8 cellular contexts compared by ENCODE assay signal in the genomic region with DNA sequence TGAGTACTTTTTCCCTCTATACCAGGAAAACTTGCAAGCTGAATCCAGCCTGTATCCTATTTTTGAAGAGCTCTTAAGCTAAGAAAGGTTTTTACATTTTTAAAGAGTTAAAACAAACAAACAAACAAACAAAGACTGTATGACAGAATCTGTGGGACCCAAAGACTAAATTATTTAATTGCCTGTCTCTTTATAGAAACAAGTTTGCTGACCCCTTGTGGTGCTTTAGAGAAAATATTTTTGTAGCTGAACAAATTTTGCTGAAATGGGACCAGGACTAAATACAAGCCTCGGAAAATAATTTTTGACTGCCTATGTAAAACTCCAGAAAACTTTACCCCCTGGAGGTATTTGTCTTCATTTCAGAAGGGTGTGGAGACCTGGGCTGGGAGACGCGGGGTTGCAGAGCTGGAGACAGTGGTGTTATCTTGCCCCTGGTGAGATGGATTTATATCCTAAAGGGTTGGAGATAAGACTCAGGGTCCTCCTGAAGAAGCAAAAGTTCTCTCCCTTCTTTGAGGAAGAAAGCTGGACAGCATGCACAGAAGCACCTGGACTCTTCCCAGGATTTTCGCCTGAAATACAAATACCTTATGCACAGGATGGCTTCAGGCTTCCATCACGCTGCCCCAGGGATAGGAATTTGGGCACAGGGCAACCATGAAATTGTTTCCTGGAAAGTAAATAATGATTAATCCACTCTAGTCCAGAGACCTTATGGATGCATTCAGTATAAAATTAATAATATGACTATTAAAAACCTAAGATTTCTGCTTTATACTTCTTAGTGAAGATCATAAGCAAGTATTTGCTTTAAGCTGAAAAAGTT. TPM values are rescaled to one million over a fixed set of nuclear protein-coding genes. Genes with fewer than 3 reads are reported as not detected.
DNase-seq lines count a peak whose midpoint lies in the region; ATAC-seq, FAIRE-seq and TF ChIP-seq lines count a peak whose summit lies in the region.

No MANE protein-coding gene starts in this region.

- CTCF ChIA-PET in A549 (lab: Yijun Ruan, JAX) (interaction anchor here (0.7 to 3.0 kb wide), 13 partner anchors 8 to 1444 kb away, joined by 3 to 16 read pairs (median 4); a partner anchor contains a TSS), HepG2 (lab: Yijun Ruan, JAX; ENCODE audit: low intra/inter-chr PET ratio, low total read pairs) (interaction anchor here (1.1 to 1.3 kb wide), 2 partner anchors 1442 to 1443 kb away, joined by 3 to 7 read pairs; no protein-coding TSS in a partner anchor)

- H3K9ac ChIP-seq in HepG2 (ENCODE audit: insufficient read depth, low read depth, low read length): no peak overlapping the region

- DNase-seq in A549 (ENCODE audit: low read depth in 1 of 2, low spot score in 1 of 2) (peak; percentile 3 to 33), GM13977 (ENCODE audit: low spot score) (peak; percentile 11), NCI-H345 treated with DMSO at 0.1 percent for 48 hours (lab: John Stamatoyannopoulos, UW; ENCODE audit: unreplicated experiment) (peak; percentile 32), HepG2 (ENCODE audit: low spot score) (peak; percentile 33), NCI-H1930 (lab: John Stamatoyannopoulos, UW) (no peak)

- H3K36me3 Mint-ChIP-seq in brain: no peaks in the 10 kb centered on the region

- in situ Hi-C loops in GM13977 (cut with MboI; ENCODE audit: low pct_unique_long_range_greater_than_20kb, low sequenced_read_pairs, unreplicated experiment) (no loop called here), HepG2 (cut with HindIII; ENCODE audit: extremely low pct_ligation_motif_present, low pct_unique_long_range_greater_than_20kb) (loop anchor here (10.0 kb wide), 1 partner anchor 1446 kb away; no protein-coding TSS in a partner anchor)

- ATAC-seq in A549 (no peak), HepG2 (no peak), HG03378 (IDR thresholded peaks at IDR 0.05; ENCODE audit: unreplicated experiment) (no peak), HG02623 (IDR thresholded peaks at IDR 0.05; ENCODE audit: unreplicated experiment) (no peak)

- TF ChIP-seq RAD21 in A549 (conservative IDR thresholded peaks at IDR 0.05 in 1 of 2, IDR thresholded peaks at IDR 0.05 in 1 of 2) (peak; percentile 46 to 49; a peak in 4 of 5 replicates), HepG2 (CRISPR knock-in tag; IDR thresholded peaks at IDR 0.05) (no peak)

- no peak overlapping the region for H3K4me3 Mint-ChIP-seq in brain

- H4K20me1 ChIP-seq in HepG2 (ENCODE audit: insufficient read depth, low read length): no peaks in the 10 kb centered on the region

- no peaks in the 10 kb centered on the region for H3K9me3 Mint-ChIP-seq in brain

- H3K4me1 Mint-ChIP-seq in brain: peaks cover 10% of the 10 kb centered on the region

- intact Hi-C loops in HepG2 (cut with micrococcal nuclease; ENCODE audit: unreplicated experiment): loop anchor here (1.0 kb wide), 3 partner anchors 75 to 1443 kb away; a partner anchor contains a TSS

- H3K9me3 ChIP-seq in A549: no peaks in the 10 kb centered on the region
- no peaks in the 10 kb centered on the region for H3K9me3 ChIP-seq in HepG2 (ENCODE audit: low read length)

- H3K27ac ChIP-seq in A549 (no peak overlapping the region), HepG2 (ENCODE audit: extremely low read length, insufficient read depth, low read length) (no peak overlapping the region)

- no peaks in the 10 kb centered on the region for H3K79me2 ChIP-seq in HepG2 (ENCODE audit: insufficient read depth, low read length)

- no peaks in the 10 kb centered on the region for H3K36me3 ChIP-seq in HepG2 (replicated peaks in 1 of 2; ENCODE audit: control insufficient read depth in 1 of 2, insufficient read depth in 2 of 2, low read length in 2 of 2)

- H3K4me3 ChIP-seq in A549: no peak overlapping the region
- H3K4me3 ChIP-seq in HepG2 (replicated peaks in 1 of 3; ENCODE audit: insufficient read depth in 1 of 3, low read depth in 2 of 3, low read length in 3 of 3): no peak overlapping the region

- TF ChIP-seq POLR2A in A549 (IDR thresholded peaks at IDR 0.05; ENCODE audit: low read length) (no peak), HepG2 (IDR thresholded peaks at IDR 0.05; ENCODE audit: insufficient read depth in 1 of 2, low read depth in 2 of 2, low read length in 2 of 2) (no peak)

- WGBS in A549 (ENCODE audit: missing lambda C conversion rate): 8% methylated on average over 5 of the region's 5 CpGs
- WGBS in HepG2 (ENCODE audit: low lambda C conversion rate): 35% methylated on average over 5 of the region's 5 CpGs

- no peak overlapping the region for H2AFZ ChIP-seq in HepG2 (ENCODE audit: low read length)

- peaks cover 7% of the 10 kb centered on the region for H3K27me3 Mint-ChIP-seq in brain

- H3K4me1 ChIP-seq in A549 (no peaks in the 10 kb centered on the region), HepG2 (ENCODE audit: insufficient read depth, low read length) (no peaks in the 10 kb centered on the region)

- peak overlapping the region in 1 of 5 experiments; percentile 30 for H3K27ac Mint-ChIP-seq in brain

- H3K27me3 ChIP-seq in HepG2 (ENCODE audit: control insufficient read depth in 1 of 2, insufficient read depth in 2 of 2, low read length in 2 of 2): no peaks in the 10 kb centered on the region

- no TSS peak for BruUV-seq in HepG2 (replicated peaks; lab: Mats Ljungman, UMichigan)

- TF ChIP-seq CTCF in A549 (IDR thresholded peaks at IDR 0.05) (peak; percentile 52), GM13977 (IDR thresholded peaks at IDR 0.05; ENCODE audit: extremely low read depth, insufficient read depth, missing control alignments) (peak; percentile 45), brain (conservative IDR thresholded peaks at IDR 0.05) (peak; percentile 77 to 83), HepG2 (CRISPR knock-in tag; IDR thresholded peaks at IDR 0.05) (peak; percentile 32; the same call in 1 of the 2 replicates)

- POLR2A ChIA-PET in A549 (lab: Yijun Ruan, JAX): no interaction called here
- POLR2A ChIA-PET in HepG2 (lab: Yijun Ruan, JAX): no interaction called here

- TF ChIP-seq EP300 in A549 (IDR thresholded peaks at IDR 0.05) (no peak), HepG2 (IDR thresholded peaks at IDR 0.05; ENCODE audit: low read depth in 2 of 2, low read length in 2 of 2) (no peak), HepG2 (CRISPR knock-in tag; IDR thresholded peaks at IDR 0.05; ENCODE audit: borderline replicate concordance) (no peak)

- no peak overlapping the region for H3K4me2 ChIP-seq in A549
- H3K4me2 ChIP-seq in HepG2 (ENCODE audit: low read depth, low read length): no peak overlapping the region

- FAIRE-seq in A549 (lab: Jason Lieb, UNC) (no peak), HepG2 (lab: Jason Lieb, UNC) (no peak)

TF ChIP-seq in A549, 52 proteins besides CTCF, POLR2A, EP300 and RAD21:
- no peak for TF ChIP-seq SREBF2 (IDR thresholded peaks at IDR 0.05)
- peak; percentile 43; the same call in 1 of the 3 replicates for TF ChIP-seq SMC3 (IDR thresholded peaks at IDR 0.05)

TF ChIP-seq in HepG2, 621 proteins besides CTCF, POLR2A, EP300 and RAD21 (continues in another document):
- TF ChIP-seq, protein P1, sequence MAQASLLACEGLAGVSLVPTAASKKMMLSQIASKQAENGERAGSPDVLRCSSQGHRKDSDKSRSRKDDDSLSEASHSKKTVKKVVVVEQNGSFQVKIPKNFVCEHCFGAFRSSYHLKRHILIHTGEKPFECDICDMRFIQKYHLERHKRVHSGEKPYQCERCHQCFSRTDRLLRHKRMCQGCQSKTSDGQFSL (CRISPR knock-in tag; IDR thresholded peaks at IDR 0.05): no peak
- peak; percentile 28; the same call in 1 of the 2 replicates for TF ChIP-seq SMC3 (IDR thresholded peaks at IDR 0.05; ENCODE audit: low read length)

RNA-seq across cellular contexts. Expression of a gene that starts 54.3 kb away (rescaled TPM):
- polyA plus RNA-seq in A549 (2011; rRNA removed) (44.2 and 49.8 TPM in 2 replicates), A549 (2017; fragmentation: RNase III; extraction: RNeasy Plus Mini Kit Qiagen cat#74134 plus additional on column Dnase treatment) (27.8 to 29.6 TPM (median 29.3 TPM) in 3 replicates), brain (ENCODE audit: insufficient read depth, low read depth, low replicate concordance) (6.0 TPM), HepG2 (2011; rRNA removed) (11.4 and 12.9 TPM in 2 replicates)
- 7.0 and 8.6 TPM in 2 replicates for polyA plus RNA-seq in A549 (2012; cell fraction: cytosol; rRNA removed)
- polyA plus RNA-seq in A549 (2012; cell fraction: nucleus; rRNA removed): 9.8 and 15.0 TPM in 2 replicates
- polyA minus RNA-seq in A549 (2011; rRNA and poly(A)+ RNA removed): 29.0 and 35.4 TPM in 2 replicates
- total RNA-seq in HepG2 (2016; rRNA removed; fragmentation: Illumina TruSeq; extraction: Trizol): 11.6 and 25.0 TPM in 2 replicates
- 2.8 and 3.7 TPM in 2 replicates for total RNA-seq in HepG2 (2016; cell fraction: cytosol; rRNA removed; fragmentation: Illumina TruSeq; extraction: Trizol; ENCODE audit: low read depth)
- 11.6 and 25.0 TPM in 2 replicates for total RNA-seq in HepG2 (2016; cell fraction: insoluble cytoplasmic fraction; rRNA removed; fragmentation: Illumina TruSeq; extraction: Trizol)
- total RNA-seq in HepG2 (2016; cell fraction: membrane; rRNA removed; fragmentation: Illumina TruSeq; extraction: Trizol): 5.9 and 6.3 TPM in 2 replicates
- 61.6 and 63.5 TPM in 2 replicates for total RNA-seq in HepG2 (2016; cell fraction: nucleus; rRNA removed; fragmentation: Illumina TruSeq; extraction: Trizol)
- polyA plus RNA-seq in HepG2 (2011; cell fraction: cytosol; rRNA removed): 3.8 and 6.5 TPM in 2 replicates
- polyA plus RNA-seq in HepG2 (2011; cell fraction: nucleus; rRNA removed): 26.3 and 30.8 TPM in 2 replicates
- polyA plus RNA-seq in HepG2 (2012): 17.1 and 18.0 TPM in 2 replicates
- 0.63 and 0.97 TPM in 2 replicates for polyA plus RNA-seq in HepG2 (2016; cell fraction: cytosol; fragmentation: Illumina TruSeq; extraction: Trizol; ENCODE audit: low read depth)
- 7.3 and 9.0 TPM in 2 replicates for polyA plus RNA-seq in HepG2 (2016; cell fraction: insoluble cytoplasmic fraction; fragmentation: Illumina TruSeq; extraction: Trizol; ENCODE audit: low read depth)
- 2.0 and 2.1 TPM in 2 replicates for polyA plus RNA-seq in HepG2 (2016; cell fraction: membrane; fragmentation: Illumina TruSeq; extraction: Trizol; ENCODE audit: low read depth)
- polyA plus RNA-seq in HepG2 (2016; cell fraction: nucleus; fragmentation: Illumina TruSeq; extraction: Trizol; ENCODE audit: insufficient read depth, low read depth): 67.2 and 75.3 TPM in 2 replicates
- 23.8 and 34.6 TPM in 2 replicates for polyA minus RNA-seq in HepG2 (2011; rRNA and poly(A)+ RNA removed; ENCODE audit: low replicate concordance)
- 14.5 and 21.2 TPM in 2 replicates for polyA minus RNA-seq in HepG2 (2011; cell fraction: cytosol; rRNA and poly(A)+ RNA removed)
- polyA minus RNA-seq in HepG2 (2011; cell fraction: nucleus; rRNA and poly(A)+ RNA removed): 107 and 108 TPM in 2 replicates

Comparison
In these comparisons a context has a peak if more than half of its experiments do, and no peak if none do; other contexts are left out.
1. DNase-seq: peak in A549 (2 of 2), GM13977 (single experiment), NCI-H345 treated with DMSO at 0.1 percent for 48 hours (single experiment) and HepG2 (single experiment); none in NCI-H1930 (0 of 2).
2. Peak in every context shown above with its lines, with median percentiles within 50 percentile points of each other: CTCF ChIP-seq.